22 cellular contexts compared by ENCODE assay signal in genomic region chr3:182651461-182651860, GRCh38.
"Had no signal": no experiment of that assay in that cellular context is flagged by ENCODE, and none has a peak within 500 bp of the region (broad histone marks: within the 10 kb centered on the region; RNA-seq: fewer than 3 reads in every experiment).

No MANE protein-coding gene starts in this region.

- DNase-seq: effector memory CD8-positive, alpha-beta T cell; gastrocnemius medialis; glutamatergic neuron; immature natural killer cell; kidney; left cardiac atrium; naive B cell; psoas muscle; retina; stimulated activated CD4-positive, alpha-beta T cell treated with anti-CD3 and anti-CD28 coated beads, Interleukin-2, amount 100 ng/mL, for 24 hours; stimulated activated CD4-positive, alpha-beta T cell treated with anti-CD3 and anti-CD28 coated beads, Interleukin-4, amount 100 ng/mL, for 4 hours; stimulated activated naive B cell treated with anti-CD40 and anti-IgM and Interleukin-4, amounts not matched to agents 10 μg/mL and 1 μg/mL and 100 μg/mL, for 72 hours; stimulated activated naive CD8-positive, alpha-beta T cell treated with anti-CD3 and anti-CD28 coated beads, Interleukin-15, amount 100 ng/mL, for 72 hours; testis had no signal

- H3K36me3 ChIP-seq: esophagus muscularis mucosa, gastrocnemius medialis, tibial nerve had no signal

- H3K9me3 ChIP-seq: esophagus muscularis mucosa, gastrocnemius medialis, psoas muscle, testis, tibial nerve had no signal

- H3K4me3 Mint-ChIP-seq: dendritic cell treated with granulocyte-macrophage colony-stimulating factor and Interleukin-4, amounts not matched to agents 40 ng/mL and 50 ng/mL, for 4 days; effector memory CD8-positive, alpha-beta T cell; immature natural killer cell; memory B cell; mesothelial cell of epicardium; naive B cell; nephron; stimulated activated naive B cell treated with anti-CD40 and anti-IgM and Interleukin-4, amounts not matched to agents 10 μg/mL and 1 μg/mL and 100 μg/mL, for 72 hours; stimulated activated naive CD8-positive, alpha-beta T cell treated with anti-CD3 and anti-CD28 coated beads, Interleukin-15, amount 100 ng/mL, for 72 hours had no signal

- H3K4me3 ChIP-seq: esophagus muscularis mucosa, gastrocnemius medialis, psoas muscle, testis, tibial nerve had no signal

- H3K27ac Mint-ChIP-seq: dendritic cell treated with granulocyte-macrophage colony-stimulating factor and Interleukin-4, amounts not matched to agents 40 ng/mL and 50 ng/mL, for 4 days; effector memory CD8-positive, alpha-beta T cell; immature natural killer cell; memory B cell; mesothelial cell of epicardium; naive B cell; nephron; stimulated activated naive B cell treated with anti-CD40 and anti-IgM and Interleukin-4, amounts not matched to agents 10 μg/mL and 1 μg/mL and 100 μg/mL, for 72 hours; stimulated activated naive CD8-positive, alpha-beta T cell treated with anti-CD3 and anti-CD28 coated beads, Interleukin-15, amount 100 ng/mL, for 72 hours had no signal

- H3K27me3 ChIP-seq: esophagus muscularis mucosa, gastrocnemius medialis, testis, tibial nerve had no signal

- H3K4me1 Mint-ChIP-seq: immature natural killer cell; memory B cell; mesothelial cell of epicardium; naive B cell; nephron; stimulated activated naive B cell treated with anti-CD40 and anti-IgM and Interleukin-4, amounts not matched to agents 10 μg/mL and 1 μg/mL and 100 μg/mL, for 72 hours; stimulated activated naive CD8-positive, alpha-beta T cell treated with anti-CD3 and anti-CD28 coated beads, Interleukin-15, amount 100 ng/mL, for 72 hours had no signal

- H3K4me1 ChIP-seq: esophagus muscularis mucosa, gastrocnemius medialis, psoas muscle, testis, tibial nerve had no signal

- H3K36me3 Mint-ChIP-seq: immature natural killer cell; memory B cell; mesothelial cell of epicardium; naive B cell; stimulated activated naive B cell treated with anti-CD40 and anti-IgM and Interleukin-4, amounts not matched to agents 10 μg/mL and 1 μg/mL and 100 μg/mL, for 72 hours had no signal

- H3K27ac ChIP-seq: epithelial cell of prostate, esophagus muscularis mucosa, gastrocnemius medialis, psoas muscle, testis, tibial nerve had no signal

- H3K9me3 Mint-ChIP-seq: dendritic cell treated with granulocyte-macrophage colony-stimulating factor and Interleukin-4, amounts not matched to agents 40 ng/mL and 50 ng/mL, for 4 days; effector memory CD8-positive, alpha-beta T cell; immature natural killer cell; stimulated activated naive CD8-positive, alpha-beta T cell treated with anti-CD3 and anti-CD28 coated beads, Interleukin-15, amount 100 ng/mL, for 72 hours had no signal

- ATAC-seq: effector memory CD8-positive, alpha-beta T cell; gastrocnemius medialis; left cardiac atrium; psoas muscle; sciatic nerve; stimulated activated naive B cell treated with anti-CD40 and anti-IgM and Interleukin-4, amounts not matched to agents 10 μg/mL and 1 μg/mL and 100 μg/mL, for 72 hours had no signal
